Comparison of ENCODE assay signal across 29 cellular contexts in the genomic region with DNA sequence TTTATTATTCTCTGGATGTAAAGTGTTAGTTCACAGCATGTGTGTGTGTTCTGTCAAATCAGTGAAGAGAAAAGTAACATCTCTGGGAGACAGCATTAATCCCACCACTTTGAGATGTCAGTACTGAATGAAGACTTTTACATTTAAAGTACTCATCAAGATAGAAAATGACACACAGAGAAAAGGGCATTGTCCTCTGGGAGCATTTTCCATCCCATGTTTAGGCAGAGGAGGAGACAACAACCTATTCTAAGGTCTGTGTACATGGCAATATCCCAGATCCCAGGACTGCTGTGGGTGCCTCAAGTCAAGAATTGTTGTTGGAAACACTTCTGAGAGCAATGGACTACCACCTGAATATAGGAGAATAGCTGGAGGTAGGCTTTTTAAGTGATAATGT.
DNase-seq lines count a peak whose midpoint lies in the region; ATAC-seq and TF ChIP-seq lines count a peak whose summit lies in the region.
"Had no signal": no experiment of that assay in that cellular context is flagged by ENCODE, and none has a peak within 500 bp of the region (broad histone marks: within the 10 kb centered on the region; RNA-seq: fewer than 3 reads in every experiment).

No MANE protein-coding gene starts in this region.

- H3K4me2 ChIP-seq in IMR-90 (ENCODE audit: low read depth, low read length) (no peak overlapping the region), smooth muscle cell (no peak overlapping the region)

- H3K4ac ChIP-seq in IMR-90 (ENCODE audit: low read depth, low read length), result no peak overlapping the region

- H2BK120ac ChIP-seq in IMR-90 (ENCODE audit: low read depth, low read length), result no peak overlapping the region

- no peak overlapping the region for H2AK9ac ChIP-seq in IMR-90 (replicated peaks; ENCODE audit: low read depth, low read length, poor library complexity)

- no TSS peak for BruUV-seq in IMR-90 (replicated peaks; lab: Mats Ljungman, UMichigan)

- DNase-seq in NCI-H510A treated with DMSO at 0.1 percent for 48 hours (lab: John Stamatoyannopoulos, UW), result peak; percentile 16
- no peak for DNase-seq in NCI-H510A (lab: John Stamatoyannopoulos, UW)
- no peak for DNase-seq in IMR-90
- no peak for DNase-seq in SK-N-MC (ENCODE audit: low read depth, low spot score)
- DNase-seq in pons (ENCODE audit: low spot score), result peak; percentile 58
- DNase-seq in NCI-H2081 treated with DMSO at 0.1 percent for 48 hours (lab: John Stamatoyannopoulos, UW), result no peak
- DNase-seq in smooth muscle cell (lab: John Stamatoyannopoulos, UW; ENCODE audit: unreplicated experiment), result no peak
- DNase-seq: ACHN; activated CD4-positive, alpha-beta T cell treated with anti-CD3 and anti-CD28 coated beads for 36 hours; activated T-cell treated with anti-CD3 and anti-CD28 coated beads for 4 hours; BE2C; central memory CD4-positive, alpha-beta T cell; DMS79; endodermal cell; foreskin fibroblast; GF-D8; naive thymus-derived CD4-positive, alpha-beta T cell; NCI-H2171; NCI-H82; occipital lobe; OCI-M1; stimulated activated CD4-positive, alpha-beta T cell treated with anti-CD3 and anti-CD28 coated beads, Interleukin-1b, Interleukin-23, amount 100 ng/mL, for 48 hours; stimulated activated CD8-positive, alpha-beta memory T cell treated with anti-CD3 and anti-CD28 coated beads, Interleukin-4, amount 100 ng/mL, for 48 hours; stimulated activated naive CD8-positive, alpha-beta T cell treated with anti-CD3 and anti-CD28 coated beads, Interleukin-15, amount 100 ng/mL, for 72 hours; T-helper 17 cell had no signal

- no peak overlapping the region for H2BK20ac ChIP-seq in IMR-90 (ENCODE audit: low read depth, low read length)

- H2BK5ac ChIP-seq in IMR-90 (ENCODE audit: low read depth, low read length, poor library complexity, severe bottlenecking), result no peak overlapping the region

- H3K27me3 ChIP-seq in IMR-90 (ENCODE audit: control insufficient read depth, insufficient read depth, low read length) (no peaks in the 10 kb centered on the region), smooth muscle cell (ENCODE audit: low read depth) (peaks cover 5% of the 10 kb centered on the region)
- H3K27me3 ChIP-seq: BE2C, tibial nerve had no signal

- H3K4me1 ChIP-seq in IMR-90 (ENCODE audit: control insufficient read depth, insufficient read depth, low read length) (no peaks in the 10 kb centered on the region), smooth muscle cell (ENCODE audit: low read depth) (no peaks in the 10 kb centered on the region)
- H3K4me1 ChIP-seq: BE2C, tibial nerve had no signal

- CTCF ChIA-PET in IMR-90 (lab: Yijun Ruan, JAX), result interaction anchor here (0.8 to 1.3 kb wide), 4 partner anchors 9 to 474 kb away, joined by 3 to 12 read pairs (median 4); no protein-coding TSS in a partner anchor

- H4K8ac ChIP-seq in IMR-90 (ENCODE audit: low read depth in 2 of 2, low read length in 2 of 2), result no peak overlapping the region

- in situ Hi-C loops in IMR-90 (cut with MboI; ENCODE audit: low sequenced_read_pairs), result loop anchor here (5.0 kb wide), 1 partner anchor 465 kb away; no protein-coding TSS in a partner anchor

- no peak overlapping the region for H4K5ac ChIP-seq in IMR-90 (ENCODE audit: low read depth, low read length)

- H2BK15ac ChIP-seq in IMR-90 (ENCODE audit: low read depth, low read length), result no peak overlapping the region

- TF ChIP-seq CTCF in IMR-90 (conservative IDR thresholded peaks at IDR 0.05; ENCODE audit: low read depth, low read length), result no peak
- TF ChIP-seq CTCF in smooth muscle cell (IDR thresholded peaks at IDR 0.05; ENCODE audit: borderline replicate concordance, insufficient read depth, poor library complexity, severe bottlenecking), result no peak

- H3K23ac ChIP-seq in IMR-90 (ENCODE audit: low read depth, low read length), result no peak overlapping the region

- no peak for TF ChIP-seq RAD21 in IMR-90 (IDR thresholded peaks at IDR 0.05; ENCODE audit: low read length)

- dilution Hi-C loops in IMR-90 (cut with HindIII; ENCODE audit: low sequenced_read_pairs, unreplicated experiment), result loop anchor here (25.0 kb wide), 1 partner anchor 475 kb away; no protein-coding TSS in a partner anchor

- H3K4me3 ChIP-seq in IMR-90 (ENCODE audit: insufficient read depth, low read depth, low read length) (no peak overlapping the region), SK-N-MC (no peak overlapping the region), smooth muscle cell (no peak overlapping the region)
- H3K4me3 ChIP-seq: skin epidermis, tibial nerve had no signal

- H3K9ac ChIP-seq in IMR-90 (ENCODE audit: low read depth, low read length), result no peak overlapping the region
- no peak overlapping the region for H3K9ac ChIP-seq in SK-N-MC (ENCODE audit: insufficient read length)
- no peak overlapping the region for H3K9ac ChIP-seq in smooth muscle cell (ENCODE audit: low read depth)

- no peaks in the 10 kb centered on the region for H3K9me1 ChIP-seq in IMR-90 (ENCODE audit: insufficient read depth, low read length)

- H3K79me2 ChIP-seq in smooth muscle cell (ENCODE audit: low read depth), result no peaks in the 10 kb centered on the region

- H3K36me3 ChIP-seq in IMR-90 (ENCODE audit: control insufficient read depth, insufficient read depth, low read length), result no peaks in the 10 kb centered on the region
- H3K36me3 ChIP-seq in SK-N-MC (ENCODE audit: insufficient read depth, low read length), result no peaks in the 10 kb centered on the region; the same call in 1 of the 2 replicates
- H3K36me3 ChIP-seq in smooth muscle cell (ENCODE audit: low read depth), result no peaks in the 10 kb centered on the region
- H3K36me3 ChIP-seq: BE2C, tibial nerve had no signal

- H2AK5ac ChIP-seq in IMR-90 (ENCODE audit: low read depth, low read length), result no peak overlapping the region

- H2AFZ ChIP-seq in IMR-90 (replicated peaks; ENCODE audit: low read length, poor library complexity) (no peak overlapping the region), smooth muscle cell (ENCODE audit: low read depth) (no peak overlapping the region)

- intact Hi-C loops in IMR-90 (cut with micrococcal nuclease), result no loop called here

- H3F3A ChIP-seq in smooth muscle cell (ENCODE audit: low read depth), result no peaks in the 10 kb centered on the region

- H3K9me3 ChIP-seq in IMR-90 (ENCODE audit: control insufficient read depth, insufficient read depth, low read length) (peaks cover 3% of the 10 kb centered on the region; the same call in 1 of the 2 replicates), SK-N-MC (ENCODE audit: low read depth, low read length) (0 out of 2 replicates have a peak, but pooled peaks cover 4% of the 10 kb centered on the region), smooth muscle cell (replicated peaks; ENCODE audit: low read depth) (no peaks in the 10 kb centered on the region)
- H3K9me3 ChIP-seq: BE2C had no signal

- no peak overlapping the region for H3K14ac ChIP-seq in IMR-90 (replicated peaks; ENCODE audit: low read depth, low read length)

- H3K79me1 ChIP-seq in IMR-90 (ENCODE audit: low read depth in 1 of 2, low read length in 2 of 2), result no peaks in the 10 kb centered on the region

- no peak for ATAC-seq in IMR-90 (ENCODE audit: low read depth)
- ATAC-seq: activated CD4-positive, alpha-beta T cell treated with anti-CD3 and anti-CD28 coated beads for 36 hours; esophagus mucosa; naive thymus-derived CD4-positive, alpha-beta T cell; SK-N-SH treated with all-trans-retinoic acid at 6 μM for 48 hours; T-helper 17 cell had no signal

- H4K91ac ChIP-seq in IMR-90 (ENCODE audit: insufficient read depth, low read depth, low read length), result no peak overlapping the region

- no peak overlapping the region for H3K27ac ChIP-seq in IMR-90 (ENCODE audit: insufficient read depth, low read length)
- 0 out of 2 replicates have a peak overlapping the region, but pooled peaks have one; percentile 8 for H3K27ac ChIP-seq in SK-N-MC
- no peak overlapping the region for H3K27ac ChIP-seq in smooth muscle cell (ENCODE audit: low read depth)
- H3K27ac ChIP-seq: skin epidermis, tibial nerve had no signal

- TF ChIP-seq POLR2A in IMR-90 (IDR thresholded peaks at IDR 0.05; ENCODE audit: low read depth, low read length), result no peak

- POLR2A ChIA-PET in IMR-90 (lab: Charles Lee; ENCODE audit: unreplicated experiment), result no interaction called here

- H3K18ac ChIP-seq in IMR-90 (ENCODE audit: low read depth, low read length), result peak overlapping the region; percentile 57; the same call in 1 of the 2 replicates

- H3K56ac ChIP-seq in IMR-90 (ENCODE audit: extremely low read depth, insufficient read depth, low read length), result no peak overlapping the region

- H4K20me1 ChIP-seq in IMR-90 (ENCODE audit: insufficient read depth, low read length) (no peaks in the 10 kb centered on the region), smooth muscle cell (ENCODE audit: low read depth) (no peaks in the 10 kb centered on the region)

TF ChIP-seq in IMR-90, 13 proteins besides CTCF, POLR2A, EP300 and RAD21 (continues in another document):
- TF ChIP-seq MAZ (IDR thresholded peaks at IDR 0.05; ENCODE audit: borderline replicate concordance, low read depth, low read length) (no peak), SMC3 (IDR thresholded peaks at IDR 0.05; ENCODE audit: low read depth, low read length) (no peak), CEBPB (IDR thresholded peaks at IDR 0.05; ENCODE audit: low read depth, low read length) (no peak), CHD1 (IDR thresholded peaks at IDR 0.05; ENCODE audit: low read depth, low read length) (no peak), BHLHE40 (IDR thresholded peaks at IDR 0.05; ENCODE audit: low read depth, low read length) (no peak), MXI1 (IDR thresholded peaks at IDR 0.05; ENCODE audit: borderline replicate concordance, low read depth, low read length) (no peak), RCOR1 (IDR thresholded peaks at IDR 0.05; ENCODE audit: insufficient replicate concordance, low read length) (no peak), NFE2L2 (IDR thresholded peaks at IDR 0.05; ENCODE audit: low read depth, low read length) (no peak), FOS (IDR thresholded peaks at IDR 0.05; ENCODE audit: low read depth, low read length) (no peak), MAFK (IDR thresholded peaks at IDR 0.05; ENCODE audit: low read depth, low read length) (no peak)
- TF ChIP-seq, protein P1, sequence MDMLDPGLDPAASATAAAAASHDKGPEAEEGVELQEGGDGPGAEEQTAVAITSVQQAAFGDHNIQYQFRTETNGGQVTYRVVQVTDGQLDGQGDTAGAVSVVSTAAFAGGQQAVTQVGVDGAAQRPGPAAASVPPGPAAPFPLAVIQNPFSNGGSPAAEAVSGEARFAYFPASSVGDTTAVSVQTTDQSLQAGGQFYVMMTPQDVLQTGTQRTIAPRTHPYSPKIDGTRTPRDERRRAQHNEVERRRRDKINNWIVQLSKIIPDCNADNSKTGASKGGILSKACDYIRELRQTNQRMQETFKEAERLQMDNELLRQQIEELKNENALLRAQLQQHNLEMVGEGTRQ (IDR thresholded peaks at IDR 0.05; ENCODE audit: low read depth, low read length), result no peak

Comparison
In these comparisons a context has a peak if more than half of its experiments do, and no peak if none do; other contexts are left out.
1. DNase-seq: peak in NCI-H510A treated with DMSO at 0.1 percent for 48 hours (single experiment) and pons (single experiment); none in NCI-H510A (single experiment), IMR-90 (single experiment), SK-N-MC (single experiment), NCI-H2081 treated with DMSO at 0.1 percent for 48 hours (single experiment) and smooth muscle cell (single experiment).